In the genomic region with DNA sequence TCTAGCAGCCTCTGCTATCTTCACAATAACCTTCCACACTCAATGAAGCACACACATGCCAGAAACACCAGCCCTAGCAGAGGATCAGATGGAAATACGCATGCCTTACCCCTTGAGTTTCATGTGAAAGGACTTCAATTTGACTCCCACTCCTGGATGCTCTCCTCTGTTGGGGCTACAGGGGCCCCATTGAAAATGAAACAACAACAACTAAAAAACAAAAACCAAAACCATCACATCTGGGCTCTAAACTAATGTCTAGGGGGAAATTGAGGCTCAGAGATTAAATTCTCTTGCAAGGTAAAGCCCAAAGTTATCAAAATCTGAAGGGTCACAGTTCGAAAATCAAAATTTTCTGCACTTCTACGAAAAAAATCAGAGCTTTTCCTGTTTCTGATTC, we compare ENCODE assay signal across 24 cellular contexts. TPM values are rescaled to one million over a fixed set of nuclear protein-coding genes. Genes with fewer than 3 reads are reported as not detected.
DNase-seq lines count a peak whose midpoint lies in the region; ATAC-seq, FAIRE-seq and TF ChIP-seq lines count a peak whose summit lies in the region.
"Had no signal": no experiment of that assay in that cellular context is flagged by ENCODE, and none has a peak within 500 bp of the region (broad histone marks: within the 10 kb centered on the region; RNA-seq: fewer than 3 reads in every experiment).

No MANE protein-coding gene starts in this region.

- H3K9me3 ChIP-seq in GM12878 (replicated peaks; ENCODE audit: control insufficient read depth, insufficient read depth, low read length): no peaks in the 10 kb centered on the region
- no peaks in the 10 kb centered on the region for H3K9me3 ChIP-seq in upper lobe of left lung
- H3K9me3 ChIP-seq: BLaER1, Peyer's patch had no signal

- POLR2A ChIA-PET in GM12878 (lab: Charles Lee): no interaction called here

- peak overlapping the region; percentile 36 for H3K4me2 ChIP-seq in GM12878 (ENCODE audit: control insufficient read depth, insufficient read depth)
- H3K4me2 ChIP-seq: BLaER1 had no signal

- no TSS peak for BruUV-seq in GM12878 (replicated peaks; lab: Mats Ljungman, UMichigan)

- FAIRE-seq in GM12878 (lab: Jason Lieb, UNC): no peak
- FAIRE-seq: H1, HepG2 had no signal

- no peak for TF ChIP-seq RAD21 in GM12878 (IDR thresholded peaks at IDR 0.05; ENCODE audit: insufficient read depth, low read depth, low read length)

- in situ Hi-C loops in GM12878 (cut with MboI): no loop called here

- H3K4me1 ChIP-seq in GM12878 (ENCODE audit: control insufficient read depth, insufficient read depth, low read length) (no peaks in the 10 kb centered on the region), upper lobe of left lung (no peaks in the 10 kb centered on the region)
- H3K4me1 ChIP-seq: BLaER1, Peyer's patch had no signal

- no peak for TF ChIP-seq CTCF in GM12865 (IDR thresholded peaks at IDR 0.05; ENCODE audit: insufficient read depth, low read depth, low read length, missing control alignments)
- no peak for TF ChIP-seq CTCF in GM12878 (IDR thresholded peaks at IDR 0.05 in 2 of 3, conservative IDR thresholded peaks at IDR 0.05 in 1 of 3; ENCODE audit: control insufficient read depth in 2 of 3, extremely low read depth in 1 of 3, insufficient read depth in 1 of 3, low read depth in 3 of 3, low read length in 3 of 3)
- no peak for TF ChIP-seq CTCF in upper lobe of left lung (IDR thresholded peaks at IDR 0.05)

- no peak overlapping the region for H3K27ac ChIP-seq in GM12878 (ENCODE audit: control insufficient read depth, insufficient read depth)
- H3K27ac ChIP-seq in upper lobe of left lung: no peak overlapping the region
- H3K27ac ChIP-seq: BLaER1, Peyer's patch had no signal

- intact Hi-C loops in GM12878 (cut with micrococcal nuclease; ENCODE audit: unreplicated experiment) (no loop called here), posterior vena cava (cut with DNase I) (no loop called here)

- TF ChIP-seq POLR2A in GM12878 (IDR thresholded peaks at IDR 0.05; ENCODE audit: low read depth, low read length) (no peak), upper lobe of left lung (IDR thresholded peaks at IDR 0.05) (no peak)

- TF ChIP-seq EP300 in GM12878 (IDR thresholded peaks at IDR 0.05; ENCODE audit: borderline replicate concordance in 1 of 2, control insufficient read depth in 1 of 2, low read depth in 2 of 2, low read length in 2 of 2) (no peak), upper lobe of left lung (IDR thresholded peaks at IDR 0.05) (no peak)

- H3K9ac ChIP-seq in GM12878 (ENCODE audit: control insufficient read depth, insufficient read depth, low read length): no peak overlapping the region
- H3K9ac ChIP-seq: BLaER1 had no signal

- RAD21 ChIA-PET in GM12878 (lab: Charles Lee; ENCODE audit: unreplicated experiment): no interaction called here

- 35% methylated on average over 3 of the region's 3 CpGs for WGBS in GM12878 (ENCODE audit: insufficient coverage, insufficient replicate concordance, low lambda C conversion rate, missing lambda C conversion rate)
- 74 to 79% methylated on average over 3 of the region's 3 CpGs for WGBS in upper lobe of left lung, 2 donors

- ATAC-seq in GM19395 (IDR thresholded peaks at IDR 0.05; ENCODE audit: unreplicated experiment) (peak; percentile 64), HG03280 (IDR thresholded peaks at IDR 0.05; ENCODE audit: unreplicated experiment) (peak; percentile 51), GM12878 (peak; percentile 23; the same call in 1 of the 3 replicates), upper lobe of left lung (ENCODE audit: low FRiP score in 2 of 2) (no peak)
- ATAC-seq: HepG2 had no signal

- peak overlapping the region; percentile 70 for H2AFZ ChIP-seq in GM12878 (ENCODE audit: control insufficient read depth, low read depth, low read length)

- H3K79me2 ChIP-seq in GM12878 (ENCODE audit: control insufficient read depth, insufficient read depth, low read length): no peaks in the 10 kb centered on the region

- SMC1A ChIA-PET in GM12878 (lab: Charles Lee; ENCODE audit: uncharacterized antibody, unreplicated experiment): interaction anchor here (1.5 kb wide), 1 partner anchor 28 kb away, joined by 4 read pairs; no protein-coding TSS in a partner anchor

- peak overlapping the region; percentile 12; the same call in 1 of the 2 replicates for H3K4me3 ChIP-seq in GM12865 (ENCODE audit: low read depth, low read length)
- peak overlapping the region; percentile 7; the same call in 1 of the 2 replicates for H3K4me3 ChIP-seq in GM12878
- H3K4me3 ChIP-seq in upper lobe of left lung: no peak overlapping the region
- H3K4me3 ChIP-seq: BLaER1, Peyer's patch had no signal

- H3K27me3 ChIP-seq in GM12878 (replicated peaks in 1 of 2; ENCODE audit: control insufficient read depth in 2 of 2, insufficient read depth in 2 of 2, low read length in 1 of 2): no peaks in the 10 kb centered on the region
- no peaks in the 10 kb centered on the region for H3K27me3 ChIP-seq in upper lobe of left lung
- H3K27me3 ChIP-seq: BLaER1, Peyer's patch had no signal

- CTCF ChIA-PET in GM12878 (lab: Yijun Ruan, JAX): interaction anchor here (1.0 kb wide), 1 partner anchor 210 kb away, joined by 3 read pairs; no protein-coding TSS in a partner anchor

- no peaks in the 10 kb centered on the region for H4K20me1 ChIP-seq in GM12878 (ENCODE audit: control insufficient read depth, insufficient read depth)
- H4K20me1 ChIP-seq: BLaER1 had no signal

- DNase-seq in GM12865 (ENCODE audit: low read depth) (no peak), GM12878 (ENCODE audit: low read depth, low spot score) (no peak), posterior vena cava (ENCODE audit: low spot score) (no peak), upper lobe of left lung (no peak), NCI-H1105 treated with DMSO at 0.1 percent for 48 hours (lab: John Stamatoyannopoulos, UW) (no peak)
- DNase-seq: CD4-positive, CD25-positive, alpha-beta regulatory T cell; HCEC 1CT; NCI-H1417; NCI-H1694 treated with DMSO at 0.1 percent for 48 hours; NCI-H2081 treated with DMSO at 0.1 percent for 48 hours; NCI-H524 treated with DMSO at 0.1 percent for 48 hours; NCI-H774; Peyer's patch; SHP77 treated with DMSO at 0.1 percent for 48 hours; SW 1271; T-helper 9 cell had no signal

- no peaks in the 10 kb centered on the region for H3K36me3 ChIP-seq in GM12878 (ENCODE audit: control insufficient read depth in 2 of 2, insufficient read depth in 2 of 2, low read length in 1 of 2)
- H3K36me3 ChIP-seq in upper lobe of left lung: no peaks in the 10 kb centered on the region
- H3K36me3 ChIP-seq: BLaER1, Peyer's patch had no signal

RNA-seq across cellular contexts. Expression of gene RFESD, which starts 7.9 kb away (rescaled TPM):
- 16.6 and 20.0 TPM in 2 replicates for total RNA-seq in GM12878 (2013; cell fraction: nucleolus; rRNA removed)
- 3.3 and 3.4 TPM in 2 replicates for total RNA-seq in GM12878 (2014; rRNA removed)
- total RNA-seq in GM12878 (2014; rRNA removed; fragmentation: Illumina TruSeq; extraction: Trizol): 3.9 and 4.2 TPM in 2 replicates
- 2.9 and 5.7 TPM in 2 replicates for total RNA-seq in GM12878 (2021)
- 1.9 TPM for polyA plus RNA-seq in GM12878 (2011; ENCODE audit: low read depth)
- 5.7 and 10.9 TPM in 2 replicates for polyA plus RNA-seq in GM12878 (2011; rRNA removed)
- polyA plus RNA-seq in GM12878 (2011; cell fraction: cytosol; rRNA removed): 1.7 and 2.4 TPM in 2 replicates
- 3.9 and 4.3 TPM in 2 replicates for polyA plus RNA-seq in GM12878 (2011; cell fraction: nucleus; rRNA removed)
- polyA plus RNA-seq in GM12878 (2012): 2.7 and 3.0 TPM in 2 replicates
- 1.9 and 3.3 TPM in 2 replicates for polyA plus RNA-seq in GM12878 (2014; fragmentation: Illumina TruSeq; extraction: Trizol)
- polyA plus RNA-seq in GM12878 (2014; fragmentation: Nextera tagmentation; extraction: Ambion mirVana): 10 to 100 TPM; 14.0 to 14.7 TPM
- polyA plus RNA-seq in GM12878 (2014; rRNA removed): 1.4 and 1.9 TPM in 2 replicates
- 1 to 10 TPM; 5.9 to 6.8 TPM for polyA plus RNA-seq in GM12878 (2016; fragmentation: Nextera tagmentation; extraction: Ambion mirVana)
- 2.7 and 5.3 TPM in 2 replicates for polyA minus RNA-seq in GM12878 (2011; rRNA and poly(A)+ RNA removed)
- 0.62 and 0.67 TPM in 2 replicates for polyA minus RNA-seq in GM12878 (2011; cell fraction: cytosol; rRNA and poly(A)+ RNA removed)
- polyA minus RNA-seq in GM12878 (2011; cell fraction: nucleus; rRNA and poly(A)+ RNA removed): 4.0 and 4.4 TPM in 2 replicates
- total RNA-seq in posterior vena cava: 1 to 10 TPM; 1.1 to 2.0 TPM
- total RNA-seq in upper lobe of left lung: 1 to 10 TPM; 1.0 to 6.8 (median 1.8) TPM

RNA-seq across cellular contexts. Expression of gene GPR150, which starts 18.7 kb away (rescaled TPM):
- 1.4 TPM in 2 replicates for total RNA-seq in GM12878 (2013; cell fraction: nucleolus; rRNA removed)
- total RNA-seq in GM12878 (2014; rRNA removed): 0.82 and 1.1 TPM in 2 replicates
- 0.13 and 0.18 TPM in 2 replicates for total RNA-seq in GM12878 (2014; rRNA removed; fragmentation: Illumina TruSeq; extraction: Trizol)
- 0.92 and 1.3 TPM in 2 replicates for total RNA-seq in GM12878 (2021)
- 0.12 TPM for polyA plus RNA-seq in GM12878 (2011; ENCODE audit: low read depth)
- polyA plus RNA-seq in GM12878 (2011; rRNA removed): 0.08 and 0.16 TPM in 2 replicates
- polyA plus RNA-seq in GM12878 (2011; cell fraction: cytosol; rRNA removed): 0.12 TPM in 2 replicates
- polyA plus RNA-seq in GM12878 (2011; cell fraction: nucleus; rRNA removed): 0.67 TPM in 2 replicates
- 0.46 and 0.49 TPM in 2 replicates for polyA plus RNA-seq in GM12878 (2012)
- polyA plus RNA-seq in GM12878 (2014; fragmentation: Illumina TruSeq; extraction: Trizol): 0.37 and 0.43 TPM in 2 replicates
- under 1 TPM in 1 of 2 experiments, not detected in 1; 0.13 TPM for polyA plus RNA-seq in GM12878 (2014; fragmentation: Nextera tagmentation; extraction: Ambion mirVana)
- 0.77 and 1.1 TPM in 2 replicates for polyA plus RNA-seq in GM12878 (2014; rRNA removed)
- polyA plus RNA-seq in GM12878 (2016; fragmentation: Nextera tagmentation; extraction: Ambion mirVana): under 1 TPM; 0.16 to 0.76 TPM
- polyA minus RNA-seq in GM12878 (2011; rRNA and poly(A)+ RNA removed): 0.15 TPM in 1 of 2 replicates, not detected in the other
- polyA minus RNA-seq in GM12878 (2011; cell fraction: cytosol; rRNA and poly(A)+ RNA removed): not detected in 2 replicates
- 0.97 and 1.4 TPM in 2 replicates for polyA minus RNA-seq in GM12878 (2011; cell fraction: nucleus; rRNA and poly(A)+ RNA removed)
- under 1 TPM; 0.10 to 0.23 TPM for total RNA-seq in posterior vena cava
- total RNA-seq in upper lobe of left lung: 1 to 10 TPM in 1 of 6 donors, under 1 TPM in 2, not detected in 3; 0.30 to 2.0 (median 0.74) TPM
- total RNA-seq: A172, H1, HepG2, HT1080, MCF 10A had no signal

RNA-seq across cellular contexts. Expression of gene SPATA9, which starts 44.2 kb away (rescaled TPM):
- 0.81 TPM in 1 of 2 replicates, not detected in the other for total RNA-seq in GM12878 (2013; cell fraction: nucleolus; rRNA removed)
- total RNA-seq in GM12878 (2014; rRNA removed) (0.11 and 0.16 TPM in 2 replicates), GM12878 (2014; rRNA removed; fragmentation: Illumina TruSeq; extraction: Trizol) (0.18 TPM in 1 of 2 replicates, not detected in the other), GM12878 (2021) (0.35 TPM in 1 of 2 replicates, not detected in the other), posterior vena cava (under 1 TPM; 0.29 to 0.51 TPM), upper lobe of left lung (under 1 TPM in 1 of 6 donors, not detected in 5; 0.23 TPM)
- polyA plus RNA-seq in GM12878 (2011; ENCODE audit: low read depth): not detected
- polyA plus RNA-seq in GM12878 (2011; rRNA removed) (0.33 and 0.46 TPM in 2 replicates), GM12878 (2014; fragmentation: Illumina TruSeq; extraction: Trizol) (0.13 TPM in 1 of 2 replicates, not detected in the other), GM12878 (2014; fragmentation: Nextera tagmentation; extraction: Ambion mirVana) (under 1 TPM; 0.16 to 0.49 TPM), GM12878 (2014; rRNA removed) (0.15 and 0.22 TPM in 2 replicates), GM12878 (2016; fragmentation: Nextera tagmentation; extraction: Ambion mirVana) (under 1 TPM; 0.16 to 0.24 TPM)
- 0.15 and 0.45 TPM in 2 replicates for polyA plus RNA-seq in GM12878 (2011; cell fraction: cytosol; rRNA removed)
- 0.34 and 0.39 TPM in 2 replicates for polyA plus RNA-seq in GM12878 (2011; cell fraction: nucleus; rRNA removed)
- 0.25 and 0.53 TPM in 2 replicates for polyA plus RNA-seq in GM12878 (2012)
- not detected in 2 replicates for polyA minus RNA-seq in GM12878 (2011; rRNA and poly(A)+ RNA removed)
- polyA minus RNA-seq in GM12878 (2011; cell fraction: cytosol; rRNA and poly(A)+ RNA removed): not detected in 2 replicates
- polyA minus RNA-seq in GM12878 (2011; cell fraction: nucleus; rRNA and poly(A)+ RNA removed): 0.57 TPM in 1 of 2 replicates, not detected in the other
- total RNA-seq: A172; CD4-positive, CD25-positive, alpha-beta regulatory T cell; H1; HepG2; HT1080; MCF 10A; Peyer's patch had no signal
- polyA plus RNA-seq: H1, HepG2 had no signal

Comparison
In these comparisons a context has a peak if more than half of its experiments do, and no peak if none do; other contexts are left out.
1. H3K4me3 ChIP-seq: peak in GM12865 (single experiment) and GM12878 (single experiment); none in upper lobe of left lung (0 of 4).
2. ATAC-seq: peak in GM19395 (single experiment), HG03280 (single experiment) and GM12878 (single experiment); none in upper lobe of left lung (0 of 2).